Comparison of ENCODE assay signal across 29 cellular contexts in the genomic region with DNA sequence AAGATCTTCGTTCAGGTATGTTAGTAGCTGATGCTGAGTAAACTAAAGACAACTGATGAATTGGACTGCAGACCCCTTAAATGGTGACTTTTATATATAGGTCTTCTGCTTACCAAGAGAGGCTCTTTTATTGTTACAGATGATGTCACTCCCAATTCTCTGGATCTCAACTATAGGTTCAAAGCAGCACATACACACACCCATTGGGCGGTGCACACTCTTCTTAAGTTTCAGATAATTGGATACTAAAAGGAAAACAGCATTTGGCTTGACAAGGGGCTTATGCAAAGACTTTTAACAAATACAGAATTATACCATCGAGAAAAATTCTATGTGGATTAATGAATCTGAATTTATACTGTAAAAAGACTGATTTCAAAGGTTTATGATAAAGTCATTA.
"Had no signal": no experiment of that assay in that cellular context is flagged by ENCODE, and none has a peak within 500 bp of the region (broad histone marks: within the 10 kb centered on the region; RNA-seq: fewer than 3 reads in every experiment).

A gene (minus strand): TSS at position 69 of the 400 bp plus-strand sequence. CDS start 3,142 bp downstream, outside the sequence.

- H3K27ac Mint-ChIP-seq: naive thymus-derived CD8-positive, alpha-beta T cell; nephron; stimulated activated naive B cell treated with anti-CD40 and anti-IgM and Interleukin-4, amounts not matched to agents 10 μg/mL and 1 μg/mL and 100 μg/mL, for 72 hours had no signal

- H3K4me1 Mint-ChIP-seq: immature natural killer cell; naive thymus-derived CD8-positive, alpha-beta T cell; nephron; stimulated activated naive B cell treated with anti-CD40 and anti-IgM and Interleukin-4, amounts not matched to agents 10 μg/mL and 1 μg/mL and 100 μg/mL, for 72 hours had no signal

- H3K27ac ChIP-seq: left lung, lower lobe of right lung, neutrophil, ovary, prostate gland, skin epidermis, stomach, testis, thyroid gland, transverse colon, upper lobe of left lung had no signal

- H3K4me3 ChIP-seq: left lung, lower lobe of right lung, ovary, prostate gland, skin epidermis, stomach, testis, thyroid gland, transverse colon, upper lobe of left lung had no signal

- H3K4me3 Mint-ChIP-seq: immature natural killer cell; naive thymus-derived CD8-positive, alpha-beta T cell; nephron; neural crest cell; stimulated activated naive B cell treated with anti-CD40 and anti-IgM and Interleukin-4, amounts not matched to agents 10 μg/mL and 1 μg/mL and 100 μg/mL, for 72 hours had no signal

- H3K36me3 Mint-ChIP-seq: immature natural killer cell; naive thymus-derived CD8-positive, alpha-beta T cell; stimulated activated naive B cell treated with anti-CD40 and anti-IgM and Interleukin-4, amounts not matched to agents 10 μg/mL and 1 μg/mL and 100 μg/mL, for 72 hours had no signal

- H3K9me3 ChIP-seq: left lung, lower lobe of right lung, neutrophil, ovary, prostate gland, stomach, testis, thyroid gland, transverse colon, upper lobe of left lung had no signal

- H3K36me3 ChIP-seq: left lung, lower lobe of right lung, neutrophil, ovary, prostate gland, stomach, thyroid gland, transverse colon, upper lobe of left lung had no signal

- H3K9me3 Mint-ChIP-seq: nephron had no signal

- DNase-seq: hypothalamus; immature natural killer cell; kidney; left colon; left lung; lower lobe of right lung; mammary epithelial cell; mesenchymal stem cell; naive thymus-derived CD8-positive, alpha-beta T cell; ovary; posterior cingulate gyrus; retina; right cardiac atrium; stimulated activated CD4-positive, alpha-beta T cell treated with anti-CD3 and anti-CD28 coated beads, Interleukin-12 subunit alpha, Interleukin-12 subunit beta, amount 100 ng/mL, for 4 hours; stimulated activated CD4-positive, alpha-beta T cell treated with anti-CD3 and anti-CD28 coated beads, Interleukin-15, amount 100 ng/mL, for 24 hours; stimulated activated CD4-positive, alpha-beta T cell treated with anti-CD3 and anti-CD28 coated beads, Interleukin-2, amount 100 ng/mL, for 24 hours; stimulated activated CD4-positive, alpha-beta T cell treated with anti-CD3 and anti-CD28 coated beads, Interleukin-4, amount 100 ng/mL, for 1 hour; stimulated activated naive B cell treated with anti-CD40 and anti-IgM and Interleukin-4, amounts not matched to agents 10 μg/mL and 1 μg/mL and 100 μg/mL, for 72 hours; stimulated activated naive CD8-positive, alpha-beta T cell treated with anti-CD3 and anti-CD28 coated beads, Interleukin-15, Interleukin-2, amounts not matched to agents 100 U/mL and 50 U/mL, for 24 hours; stomach; testis; thyroid gland; transverse colon; upper lobe of left lung had no signal

- H3K4me1 ChIP-seq: left lung, lower lobe of right lung, prostate gland, stomach, testis, thyroid gland, transverse colon, upper lobe of left lung had no signal
